In the genomic region with DNA sequence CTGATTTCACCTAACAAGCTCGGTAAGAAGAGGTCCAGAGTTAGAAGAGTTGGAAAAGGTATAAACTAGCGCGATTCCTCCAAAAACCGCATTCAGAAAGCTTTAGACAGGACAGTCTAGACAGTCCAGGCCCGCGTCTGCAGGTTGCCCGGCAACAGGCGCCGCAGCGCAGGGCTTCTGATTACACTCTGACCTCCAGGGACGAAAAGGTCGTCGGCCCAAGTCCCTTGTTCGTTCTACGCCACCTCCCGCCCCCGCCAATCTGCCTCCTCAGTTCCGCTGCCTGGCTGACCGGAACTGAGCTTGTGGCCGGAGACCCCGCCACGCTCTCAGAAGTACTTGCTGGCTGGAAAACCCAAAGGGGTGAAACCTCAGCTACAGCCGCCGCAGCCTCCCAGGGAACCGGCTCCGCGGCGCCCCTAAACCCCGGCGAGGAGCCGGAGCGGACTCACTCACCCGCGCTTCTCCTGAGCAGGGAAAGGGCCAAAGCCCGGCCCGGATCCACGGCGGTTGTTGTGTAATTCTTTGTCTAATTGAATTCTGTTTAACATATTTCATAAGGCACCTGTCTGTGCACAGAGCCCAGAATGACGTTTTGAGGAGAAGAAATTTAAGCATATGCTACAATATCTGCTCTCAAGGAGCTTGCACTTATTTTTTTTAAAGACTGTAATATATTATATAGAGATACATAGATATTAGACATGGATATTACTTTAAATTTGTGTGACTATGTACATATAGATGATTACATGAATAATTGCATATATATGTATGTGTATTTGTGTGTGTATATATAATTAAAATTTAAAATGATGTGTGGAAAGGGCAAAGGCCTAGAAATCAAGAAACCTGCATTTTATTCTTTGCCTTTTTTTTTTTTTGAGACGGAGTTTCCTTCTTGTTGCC, we compare ENCODE assay signal across 8 cellular contexts. TPM values are rescaled to one million over a fixed set of nuclear protein-coding genes. Genes with fewer than 3 reads are reported as not detected.
DNase-seq lines count a peak whose midpoint lies in the region; ATAC-seq, FAIRE-seq and TF ChIP-seq lines count a peak whose summit lies in the region.

Gene CAPS2, minus strand, starts transcription at position 407 of the 909 bp plus-strand sequence. CDS start 3,826 bp downstream, outside the sequence.

- no peaks in the 10 kb centered on the region for H3K36me3 ChIP-seq in DND-41 (ENCODE audit: insufficient read depth, low read length)

- H3K27me3 Mint-ChIP-seq in activated T-helper 17 cell treated with anti-CD3 and anti-CD28 coated beads, Interleukin-2, amount 50 U/mL, for 72 hours: peaks cover 19% of the 10 kb centered on the region
- H3K27me3 Mint-ChIP-seq in nephron progenitor cell (ENCODE audit: low read depth, poor library complexity): peaks cover 8% of the 10 kb centered on the region

- no peaks in the 10 kb centered on the region for H3K9me3 Mint-ChIP-seq in activated T-helper 17 cell treated with anti-CD3 and anti-CD28 coated beads, Interleukin-2, amount 50 U/mL, for 72 hours
- no peaks in the 10 kb centered on the region for H3K9me3 Mint-ChIP-seq in nephron progenitor cell

- ATAC-seq in DND-41 (ENCODE audit: insufficient read depth, low read depth) (peak; percentile 91), GM21723 (IDR thresholded peaks at IDR 0.05; ENCODE audit: unreplicated experiment) (peak; percentile 90)
- peak; percentile 50 for ATAC-seq in activated T-helper 17 cell treated with anti-CD3 and anti-CD28 coated beads, Interleukin-2, amount 50 U/mL, for 72 hours (replicated peaks)

- FAIRE-seq in RCC 7860 (lab: Jason Lieb, UNC): peak; percentile 8

- no peaks in the 10 kb centered on the region for H4K20me1 ChIP-seq in DND-41 (ENCODE audit: insufficient read depth, low read length)

- H3K27me3 ChIP-seq in DND-41 (ENCODE audit: insufficient read depth, low read length, poor library complexity): no peaks in the 10 kb centered on the region

- peak within 1 kb of the TSS; percentile 78 for H3K4me3 Mint-ChIP-seq in activated T-helper 17 cell treated with anti-CD3 and anti-CD28 coated beads, Interleukin-2, amount 50 U/mL, for 72 hours
- peak within 1 kb of the TSS; percentile 86 for H3K4me3 Mint-ChIP-seq in nephron progenitor cell

- peak within 1 kb of the TSS; percentile 49 for H3K9ac ChIP-seq in DND-41 (ENCODE audit: low read depth, low read length)

- H3K4me2 ChIP-seq in DND-41 (ENCODE audit: insufficient read depth, low read length): peak within 1 kb of the TSS; percentile 84

- no peaks in the 10 kb centered on the region for H3K79me2 ChIP-seq in DND-41 (ENCODE audit: insufficient read depth, low read length)

- TF ChIP-seq CTCF in DND-41 (IDR thresholded peaks at IDR 0.05; ENCODE audit: borderline replicate concordance, extremely low read depth, low read length, poor library complexity, severe bottlenecking): no peak
- TF ChIP-seq CTCF in nephron progenitor cell (IDR thresholded peaks at IDR 0.05): no peak

- H3K27ac ChIP-seq in DND-41 (ENCODE audit: low read length): 0 out of 2 replicates have a peak within 1 kb of the TSS, but pooled peaks have one; percentile 12

- DNase-seq in DND-41 (peak; percentile 86), RCC 7860 (ENCODE audit: low spot score) (peak; percentile 51), fibroblast of the conjunctiva (ENCODE audit: low read depth) (peak; percentile 29), nephron progenitor cell (peak; percentile 91), stromal cell of bone marrow (ENCODE audit: low read depth) (peak; percentile 78)
- DNase-seq in Jurkat, Clone E6-1 (ENCODE audit: low read depth, low spot score): peak; percentile 65

- H3K4me1 Mint-ChIP-seq in activated T-helper 17 cell treated with anti-CD3 and anti-CD28 coated beads, Interleukin-2, amount 50 U/mL, for 72 hours: peaks cover 13% of the 10 kb centered on the region
- peaks cover 51% of the 10 kb centered on the region for H3K4me1 Mint-ChIP-seq in nephron progenitor cell

- no peaks in the 10 kb centered on the region for H3K36me3 Mint-ChIP-seq in activated T-helper 17 cell treated with anti-CD3 and anti-CD28 coated beads, Interleukin-2, amount 50 U/mL, for 72 hours (ENCODE audit: low read depth)
- no peaks in the 10 kb centered on the region for H3K36me3 Mint-ChIP-seq in nephron progenitor cell (ENCODE audit: low read depth)

- H3K4me1 ChIP-seq in DND-41 (ENCODE audit: insufficient read depth, low read length): peaks cover 13% of the 10 kb centered on the region

- peak within 1 kb of the TSS; percentile 36 for H3K27ac Mint-ChIP-seq in activated T-helper 17 cell treated with anti-CD3 and anti-CD28 coated beads, Interleukin-2, amount 50 U/mL, for 72 hours
- peak within 1 kb of the TSS; percentile 99 for H3K27ac Mint-ChIP-seq in nephron progenitor cell

- H2AFZ ChIP-seq in DND-41 (ENCODE audit: low read depth, low read length): peak within 1 kb of the TSS; percentile 78

- H3K9me3 ChIP-seq in DND-41 (ENCODE audit: insufficient read depth, low read length, severe bottlenecking): no peaks in the 10 kb centered on the region

- peak within 1 kb of the TSS; percentile 19 to 68; a peak in 3 of 4 replicates for H3K4me3 ChIP-seq in DND-41 (ENCODE audit: low read depth in 1 of 2, low read length in 2 of 2)
- peak within 1 kb of the TSS; percentile 61 for H3K4me3 ChIP-seq in Jurkat, Clone E6-1 (ENCODE audit: low read length)

RNA-seq across cellular contexts. Expression of gene CAPS2, which starts in this region (rescaled TPM):
- polyA plus RNA-seq in Jurkat, Clone E6-1 (2012; ENCODE audit: insufficient read depth, insufficient read length): 1.0 TPM
- total RNA-seq in activated T-helper 17 cell treated with anti-CD3 and anti-CD28 coated beads, Interleukin-2, amount 50 U/mL, for 72 hours: 10 to 100 TPM in 1 of 2 donors, 1 to 10 TPM in 1; 6.0 to 11.1 TPM

Comparison
In these comparisons a context has a peak if more than half of its experiments do, and no peak if none do; other contexts are left out.
1. Peak in every context shown above with its lines: DNase-seq, ATAC-seq, H3K4me3 ChIP-seq and H3K27ac ChIP-seq.
2. DNase-seq: peak in every context shown above with its lines; median percentile 91 in nephron progenitor cell; 86 in DND-41; 78 in stromal cell of bone marrow; 65 in Jurkat, Clone E6-1; 51 in RCC 7860; 29 in fibroblast of the conjunctiva.